In genomic region chr7:132580277-132580676, GRCh38 we compare ENCODE assay signal across 12 cellular contexts. TPM values are rescaled to one million over a fixed set of nuclear protein-coding genes. Genes with fewer than 3 reads are reported as not detected.
DNase-seq lines count a peak whose midpoint lies in the region; ATAC-seq, FAIRE-seq and TF ChIP-seq lines count a peak whose summit lies in the region.
"Had no signal": no experiment of that assay in that cellular context is flagged by ENCODE, and none has a peak within 500 bp of the region (broad histone marks: within the 10 kb centered on the region; RNA-seq: fewer than 3 reads in every experiment).

No MANE protein-coding gene starts in this region.

- H3K27me3 ChIP-seq in GM23338 (ENCODE audit: insufficient read depth) (peaks cover 47% of the 10 kb centered on the region), WERI-Rb-1 (ENCODE audit: insufficient read depth, low read depth, severe bottlenecking) (peaks cover 23% of the 10 kb centered on the region)
- H3K27me3 ChIP-seq: right lobe of liver had no signal

- no peaks in the 10 kb centered on the region for H3K9me3 ChIP-seq in WERI-Rb-1 (ENCODE audit: severe bottlenecking)
- H3K9me3 ChIP-seq: esophagus squamous epithelium, HAP-1, right lobe of liver had no signal

- DNase-seq in D721Med (ENCODE audit: insufficient read length, low spot score) (no peak), GM23338 (ENCODE audit: low spot score) (peak; percentile 30), WERI-Rb-1 (no peak), left colon (no peak), NCI-H2171 treated with DMSO at 0.1 percent for 48 hours (lab: John Stamatoyannopoulos, UW) (no peak), GOT3 (lab: John Stamatoyannopoulos, UW) (no peak), frontal cortex (ENCODE audit: low spot score in 2 of 2) (no peak)
- DNase-seq: esophagus squamous epithelium had no signal

- no peak overlapping the region for H3K27ac Mint-ChIP-seq in GM23338
- H3K27ac Mint-ChIP-seq: activated T-helper 2 cell treated with anti-CD3 and anti-CD28 coated beads, Interferon-gamma antibody, Interleukin-2, Interleukin-4, amounts not matched to agents 10 μg/mL and 5 μg/mL and 100 μg/mL, durations not matched to agents 14 hours and 24 hours and 36 hours had no signal

- TF ChIP-seq CTCF in D721Med (IDR thresholded peaks at IDR 0.05; ENCODE audit: insufficient read depth, missing control alignments) (peak; percentile 19), GM23338 (conservative IDR thresholded peaks at IDR 0.05; ENCODE audit: low read depth in 2 of 2) (peak in 1 of 2 experiments; percentile 20; a peak in 1 of 4 replicates), WERI-Rb-1 (IDR thresholded peaks at IDR 0.05; ENCODE audit: low read depth, low read length) (peak; percentile 43)

- H3K36me3 ChIP-seq in GM23338 (ENCODE audit: insufficient read depth) (no peaks in the 10 kb centered on the region), WERI-Rb-1 (no peaks in the 10 kb centered on the region)
- H3K36me3 ChIP-seq: esophagus squamous epithelium, HAP-1, right lobe of liver had no signal

- H3K4me2 ChIP-seq in GM23338, result no peak overlapping the region

- H3K4me3 ChIP-seq in GM23338 (no peak overlapping the region), WERI-Rb-1 (ENCODE audit: low read depth, low read length) (no peak overlapping the region)
- H3K4me3 ChIP-seq: esophagus squamous epithelium, HAP-1, right lobe of liver had no signal

- no peak overlapping the region for H3K4me3 Mint-ChIP-seq in GM23338

- no peaks in the 10 kb centered on the region for H3K9me3 Mint-ChIP-seq in GM23338
- H3K9me3 Mint-ChIP-seq: activated T-helper 2 cell treated with anti-CD3 and anti-CD28 coated beads, Interferon-gamma antibody, Interleukin-2, Interleukin-4, amounts not matched to agents 10 μg/mL and 5 μg/mL and 100 μg/mL, durations not matched to agents 14 hours and 24 hours and 36 hours had no signal

- no peaks in the 10 kb centered on the region for H3K79me2 ChIP-seq in GM23338 (replicated peaks; ENCODE audit: insufficient read depth)

- H3K27ac ChIP-seq in GM23338 (ENCODE audit: low read depth), result no peak overlapping the region
- H3K27ac ChIP-seq in WERI-Rb-1, result no peak overlapping the region
- H3K27ac ChIP-seq: esophagus squamous epithelium, right lobe of liver had no signal

- no peak for FAIRE-seq in D721Med (lab: Jason Lieb, UNC)
- no peak for FAIRE-seq in frontal cortex (lab: Jason Lieb, UNC)

- H3K9me2 ChIP-seq in GM23338 (ENCODE audit: insufficient read depth), result no peaks in the 10 kb centered on the region

- H3K4me1 ChIP-seq in GM23338 (ENCODE audit: insufficient read depth), result peaks cover 10% of the 10 kb centered on the region
- H3K4me1 ChIP-seq: HAP-1 had no signal

- ATAC-seq in GM23338 (no peak), left colon (peak; percentile 42), HG02678 (IDR thresholded peaks at IDR 0.05; ENCODE audit: unreplicated experiment) (no peak)

- no peaks in the 10 kb centered on the region for H4K20me1 ChIP-seq in GM23338 (replicated peaks; ENCODE audit: insufficient read depth)

- peaks cover 37% of the 10 kb centered on the region for H3K27me3 Mint-ChIP-seq in GM23338 (ENCODE audit: insufficient read depth, low read depth, poor library complexity)

- no peaks in the 10 kb centered on the region for H3F3A ChIP-seq in GM23338 (replicated peaks; ENCODE audit: low read depth)

- no peak overlapping the region for H2AFZ ChIP-seq in GM23338

- intact Hi-C loops in left colon (cut with DNase I, micrococcal nuclease), result loop anchor here in 1 of 2 donors (2.0 to 10.0 kb wide), 2 partner anchors 261 to 635 kb away; no protein-coding TSS in a partner anchor

- H3K4me1 Mint-ChIP-seq in GM23338, result peaks cover 16% of the 10 kb centered on the region

- H3K36me3 Mint-ChIP-seq in GM23338 (ENCODE audit: low read depth), result no peaks in the 10 kb centered on the region

TF ChIP-seq in GM23338, 12 proteins besides CTCF, POLR2A, EP300 and RAD21 (continues in another document):
- TF ChIP-seq ZNF331 (CRISPR knock-in tag; IDR thresholded peaks at IDR 0.05; ENCODE audit: low read depth), result no peak
- TF ChIP-seq NANOG (IDR thresholded peaks at IDR 0.05; ENCODE audit: borderline replicate concordance), result no peak
- TF ChIP-seq ETS1 (IDR thresholded peaks at IDR 0.05), result no peak
- no peak for TF ChIP-seq STAT1 (IDR thresholded peaks at IDR 0.05; ENCODE audit: unreplicated experiment)
- TF ChIP-seq POLR2AphosphoS5 (IDR thresholded peaks at IDR 0.05; ENCODE audit: low read depth), result no peak
- TF ChIP-seq EZH2 (IDR thresholded peaks at IDR 0.05; ENCODE audit: low read depth, unreplicated experiment), result no peak
- no peak for TF ChIP-seq REST (IDR thresholded peaks at IDR 0.05; ENCODE audit: unreplicated experiment)

RNA-seq across cellular contexts. Expression of gene PLXNA4, which starts 4.0 kb away (rescaled TPM):
- 0.54 and 0.80 TPM in 2 replicates for total RNA-seq in GM23338 (2014; rRNA removed; shearing (Covaris generic))
- 0.08 and 0.14 TPM in 2 replicates for polyA plus RNA-seq in GM23338 (2016; fragmentation: Nextera tagmentation; extraction: Ambion mirVana)
- total RNA-seq in left colon (1 to 10 TPM; 1.1 to 1.3 TPM), frontal cortex (67.7 TPM)

Comparison
In these comparisons a context has a peak if more than half of its experiments do, and no peak if none do; other contexts are left out.
1. RNA of gene PLXNA4, which starts 4.0 kb away (total RNA-seq): 67.7 TPM in frontal cortex (single experiment); 1.1 to 1.3 TPM in left colon and 0.54 to 0.80 TPM in GM23338; every median in the first group is over 10 times any median in the second.